In the genomic region with DNA sequence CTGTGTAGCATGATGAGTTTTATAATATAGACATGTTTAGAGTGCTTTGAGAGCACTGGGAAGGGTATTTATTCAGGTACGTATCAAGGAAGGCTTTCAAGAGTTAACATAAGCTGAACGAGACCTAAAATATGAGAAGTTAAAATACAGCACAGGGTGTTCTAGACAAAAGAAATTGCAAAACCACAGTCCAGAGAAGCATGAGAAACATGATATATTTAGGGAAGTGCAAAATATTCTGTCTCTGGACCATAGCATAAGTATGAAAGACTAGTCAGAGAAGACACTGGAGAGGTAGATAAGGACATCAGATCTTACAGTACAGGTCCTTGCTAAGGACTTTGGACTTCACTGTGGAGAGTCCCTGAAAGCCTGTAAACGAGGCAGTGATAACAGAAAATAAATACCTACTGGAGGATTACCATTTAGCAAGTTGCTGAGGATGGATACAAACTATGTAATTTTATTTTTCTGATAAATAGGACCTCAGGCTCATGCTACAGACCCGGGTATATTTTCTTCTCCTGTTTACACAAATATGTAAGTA, we compare ENCODE assay signal across 23 cellular contexts.
"Had no signal": no experiment of that assay in that cellular context is flagged by ENCODE, and none has a peak within 500 bp of the region (broad histone marks: within the 10 kb centered on the region; RNA-seq: fewer than 3 reads in every experiment).

No MANE protein-coding gene starts in this region.

- DNase-seq: activated CD4-positive, alpha-beta T cell treated with anti-CD3 and anti-CD28 coated beads for 36 hours; activated CD4-positive, alpha-beta T cell treated with anti-CD3 and anti-CD28 coated beads, Interleukin-2, amount 50 U/mL, for 48 hours; activated gamma-delta T cell treated with Interleukin-2 at 50 U/mL for 16 hours; amygdala; effector CD8-positive, alpha-beta T cell; gastrocnemius medialis; heart left ventricle; left ventricle myocardium superior; naive B cell; psoas muscle; stimulated activated CD4-positive, alpha-beta T cell treated with anti-CD3 and anti-CD28 coated beads, Interleukin-4, amount 100 ng/mL, for 24 hours had no signal

- H3K4me1 ChIP-seq: gastrocnemius medialis, heart left ventricle, psoas muscle, right lobe of liver, upper lobe of left lung had no signal

- H3K27me3 Mint-ChIP-seq: activated CD4-positive, alpha-beta T cell treated with anti-CD3 and anti-CD28 coated beads for 36 hours; activated naive CD8-positive, alpha-beta T cell; dendritic cell treated with granulocyte-macrophage colony-stimulating factor and Interleukin-4, amounts not matched to agents 40 ng/mL and 50 ng/mL, for 4 days; memory B cell; naive B cell; stimulated activated memory B cell treated with anti-CD40 and anti-IgM and Interleukin-4, amounts not matched to agents 10 μg/mL and 1 μg/mL and 100 μg/mL, for 72 hours had no signal

- H3K4me3 Mint-ChIP-seq: activated CD4-positive, alpha-beta T cell treated with anti-CD3 and anti-CD28 coated beads for 36 hours; activated naive CD8-positive, alpha-beta T cell; dendritic cell treated with granulocyte-macrophage colony-stimulating factor and Interleukin-4, amounts not matched to agents 40 ng/mL and 50 ng/mL, for 4 days; memory B cell; naive B cell; neural crest cell; stimulated activated memory B cell treated with anti-CD40 and anti-IgM and Interleukin-4, amounts not matched to agents 10 μg/mL and 1 μg/mL and 100 μg/mL, for 72 hours; T-helper 2 cell treated with Interferon-gamma antibody and Interleukin-4, amounts not matched to agents 5 μg/mL and 100 μg/mL, for 36 hours; WTC11 had no signal

- H3K36me3 ChIP-seq: cardiac muscle cell, gastrocnemius medialis, heart left ventricle, right lobe of liver, thoracic aorta, upper lobe of left lung had no signal

- H3K4me1 Mint-ChIP-seq: activated CD4-positive, alpha-beta T cell treated with anti-CD3 and anti-CD28 coated beads for 36 hours; memory B cell; naive B cell; neural crest cell; stimulated activated memory B cell treated with anti-CD40 and anti-IgM and Interleukin-4, amounts not matched to agents 10 μg/mL and 1 μg/mL and 100 μg/mL, for 72 hours; WTC11 had no signal

- H3K9me3 ChIP-seq: gastrocnemius medialis, heart left ventricle, psoas muscle, right lobe of liver, thoracic aorta, upper lobe of left lung had no signal

- H3K27ac Mint-ChIP-seq: activated CD4-positive, alpha-beta T cell treated with anti-CD3 and anti-CD28 coated beads for 36 hours; activated naive CD8-positive, alpha-beta T cell; dendritic cell treated with granulocyte-macrophage colony-stimulating factor and Interleukin-4, amounts not matched to agents 40 ng/mL and 50 ng/mL, for 4 days; memory B cell; naive B cell; stimulated activated memory B cell treated with anti-CD40 and anti-IgM and Interleukin-4, amounts not matched to agents 10 μg/mL and 1 μg/mL and 100 μg/mL, for 72 hours; T-helper 2 cell treated with Interferon-gamma antibody and Interleukin-4, amounts not matched to agents 5 μg/mL and 100 μg/mL, for 36 hours; WTC11 had no signal

- H3K36me3 Mint-ChIP-seq: naive B cell; stimulated activated memory B cell treated with anti-CD40 and anti-IgM and Interleukin-4, amounts not matched to agents 10 μg/mL and 1 μg/mL and 100 μg/mL, for 72 hours; WTC11 had no signal

- H3K9me3 Mint-ChIP-seq: dendritic cell treated with granulocyte-macrophage colony-stimulating factor and Interleukin-4, amounts not matched to agents 40 ng/mL and 50 ng/mL, for 4 days; memory B cell; naive B cell; neural crest cell; stimulated activated memory B cell treated with anti-CD40 and anti-IgM and Interleukin-4, amounts not matched to agents 10 μg/mL and 1 μg/mL and 100 μg/mL, for 72 hours; T-helper 2 cell treated with Interferon-gamma antibody and Interleukin-4, amounts not matched to agents 5 μg/mL and 100 μg/mL, for 36 hours; WTC11 had no signal

- ATAC-seq: activated CD4-positive, alpha-beta T cell treated with anti-CD3 and anti-CD28 coated beads for 36 hours; esophagus mucosa; gastrocnemius medialis; heart left ventricle; left ventricle myocardium superior; psoas muscle; stimulated activated memory B cell treated with anti-CD40 and anti-IgM and Interleukin-4, amounts not matched to agents 10 μg/mL and 1 μg/mL and 100 μg/mL, for 72 hours; WTC11 had no signal

- H3K27me3 ChIP-seq: cardiac muscle cell, gastrocnemius medialis, heart left ventricle, right lobe of liver, upper lobe of left lung had no signal

- H3K4me3 ChIP-seq: cardiac muscle cell, gastrocnemius medialis, heart left ventricle, psoas muscle, right lobe of liver, thoracic aorta, upper lobe of left lung had no signal
